8 cellular contexts compared by ENCODE assay signal in the genomic region with DNA sequence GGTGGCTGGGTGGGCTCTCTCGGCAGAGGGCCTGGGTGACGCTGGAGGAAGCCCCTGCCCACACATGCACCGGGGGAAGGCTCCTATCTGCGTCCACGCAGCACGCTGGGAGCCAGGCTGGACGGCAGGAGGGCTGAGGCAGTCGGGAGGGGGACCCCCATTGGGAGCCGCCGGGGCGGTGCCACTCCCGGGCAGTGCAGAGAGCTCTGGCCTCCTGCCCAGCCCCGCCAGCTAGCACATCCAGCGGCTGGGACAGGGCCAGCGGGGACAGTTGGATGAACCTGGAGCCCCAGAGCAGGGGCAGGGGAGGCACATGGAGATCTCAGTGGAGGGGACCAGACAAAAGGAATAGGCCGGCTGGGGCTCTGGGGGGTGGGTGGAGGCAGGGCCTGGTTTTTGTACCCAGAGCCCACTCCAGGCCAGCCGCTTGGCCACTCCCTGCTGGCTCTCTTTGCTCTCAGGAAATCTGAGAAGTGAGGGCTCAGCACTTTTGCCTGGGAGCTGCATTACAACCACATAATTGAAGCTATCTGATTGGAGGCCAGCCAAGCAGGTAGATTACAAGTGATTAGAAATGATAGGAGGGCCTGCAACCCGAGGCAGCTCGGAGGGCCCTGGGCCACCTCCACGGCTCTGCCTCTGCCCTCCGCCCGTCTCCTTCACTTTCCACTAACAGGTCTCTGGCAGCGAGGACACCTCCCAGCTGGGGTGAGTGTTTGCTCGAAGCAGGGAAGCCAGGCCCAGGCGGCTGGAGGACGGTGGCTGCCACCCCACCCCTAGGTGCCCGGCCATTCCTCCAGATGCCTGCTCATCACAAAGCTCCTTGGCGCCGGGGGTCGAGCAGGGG. TPM values are rescaled to one million over a fixed set of nuclear protein-coding genes. Genes with fewer than 3 reads are reported as not detected.
DNase-seq lines count a peak whose midpoint lies in the region; ATAC-seq and TF ChIP-seq lines count a peak whose summit lies in the region.

No MANE protein-coding gene starts in this region.

- H3K9me3 ChIP-seq in BE2C (no peaks in the 10 kb centered on the region), right lobe of liver (no peaks in the 10 kb centered on the region)

- H3K4me1 ChIP-seq in BE2C (peaks cover 13% of the 10 kb centered on the region), right lobe of liver (no peaks in the 10 kb centered on the region)

- no peak for TF ChIP-seq POLR2A in right lobe of liver (IDR thresholded peaks at IDR 0.05)

- ATAC-seq in right lobe of liver (peak; percentile 23 to 46 (median 36)), GM19455 (IDR thresholded peaks at IDR 0.05; ENCODE audit: unreplicated experiment) (no peak), GM21515 (IDR thresholded peaks at IDR 0.05; ENCODE audit: unreplicated experiment) (no peak)

- WGBS in right lobe of liver (ENCODE audit: insufficient coverage, low coverage, low lambda C conversion rate, missing lambda C conversion rate) = 17% methylated on average over 2 of the region's 30 CpGs

- no peak for TF ChIP-seq CTCF in BE2C (IDR thresholded peaks at IDR 0.05; ENCODE audit: low read depth, low read length)
- no peak for TF ChIP-seq CTCF in right lobe of liver (IDR thresholded peaks at IDR 0.05)

- H3K27me3 ChIP-seq in BE2C (peaks cover 33% of the 10 kb centered on the region), right lobe of liver (no peaks in the 10 kb centered on the region)

- no peak overlapping the region for H3K4me3 ChIP-seq in BE2C (ENCODE audit: low read depth, low read length)
- H3K4me3 ChIP-seq in right lobe of liver = no peak overlapping the region

- H3K36me3 ChIP-seq in BE2C (no peaks in the 10 kb centered on the region), right lobe of liver (no peaks in the 10 kb centered on the region)

- DNase-seq in BE2C (peak; percentile 66), NCI-H1436 (lab: John Stamatoyannopoulos, UW) (peak; percentile 83), SK-N-DZ (ENCODE audit: low spot score) (peak; percentile 94), right lobe of liver (no peak), SHP77 (lab: John Stamatoyannopoulos, UW) (no peak), amniotic stem cell (lab: John Stamatoyannopoulos, UW) (no peak)

- intact Hi-C loops in right lobe of liver (cut with DNase I) = no loop called here

- no peak overlapping the region for H3K27ac ChIP-seq in right lobe of liver

RNA-seq across cellular contexts. Expression of gene ENGASE, which starts 40.1 kb away (rescaled TPM):
- polyA plus RNA-seq in BE2C (2012; ENCODE audit: insufficient read depth, insufficient read length, low read depth) = 68.4 TPM
- polyA plus RNA-seq in SK-N-DZ (2014; cell fraction: cytosol; rRNA removed) = 8.2 and 10.9 TPM in 2 replicates
- 146 and 181 TPM in 2 replicates for polyA plus RNA-seq in SK-N-DZ (2014; cell fraction: nucleus; rRNA removed)
- total RNA-seq in right lobe of liver = 10 to 100 TPM in 5 of 6 experiments, 1 to 10 TPM in 1; 7.4 to 63.7 (median 39.1) TPM

Comparison
In these comparisons a context has a peak if more than half of its experiments do, and no peak if none do; other contexts are left out.
1. DNase-seq: peak in BE2C (single experiment), NCI-H1436 (single experiment) and SK-N-DZ (single experiment); none in right lobe of liver (0 of 3), SHP77 (0 of 2) and amniotic stem cell (single experiment).
2. ATAC-seq: peak in right lobe of liver (4 of 4); none in GM19455 (single experiment) and GM21515 (single experiment).